ENCODE assay signal across 1 cellular context in the genomic region with DNA sequence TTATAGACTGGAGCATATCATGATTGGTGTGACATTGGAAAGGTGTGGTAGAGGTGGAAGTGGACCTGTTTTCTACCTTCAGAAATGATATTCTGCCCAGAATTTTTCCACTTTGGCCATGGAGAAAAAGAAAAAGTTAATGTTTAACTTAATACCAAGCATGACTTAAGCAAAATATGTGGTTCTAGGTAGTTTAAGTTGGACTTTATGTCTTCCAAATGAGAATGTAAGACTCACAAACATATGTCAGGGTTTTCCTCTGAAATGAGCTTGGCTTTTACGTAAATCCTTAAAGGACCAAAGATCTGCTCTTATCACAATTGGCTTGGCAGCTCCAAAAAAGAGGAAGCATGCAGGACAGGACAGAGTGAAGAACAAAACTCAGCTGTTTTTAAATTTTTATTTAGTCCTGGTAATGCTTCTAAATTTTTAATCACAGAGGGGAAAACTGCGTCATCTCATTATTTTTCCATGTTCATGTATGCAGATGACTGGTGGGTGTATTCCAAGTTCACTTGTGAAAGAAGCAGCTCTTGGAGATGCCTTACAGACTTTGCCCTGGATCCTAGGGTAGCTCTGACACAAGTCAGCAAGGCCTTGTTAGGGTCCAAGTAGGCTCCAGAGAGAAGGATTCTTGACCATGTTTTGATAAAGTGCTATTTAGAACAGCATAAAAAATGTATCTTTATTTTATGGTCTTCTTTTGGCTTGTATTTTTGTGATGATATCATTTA.
TF ChIP-seq lines count a peak whose summit lies in the region.

No MANE protein-coding gene starts in this region.

TF ChIP-seq in HepG2, 621 proteins besides CTCF, POLR2A, EP300 and RAD21 (continued from another document):
- TF ChIP-seq, protein P1, sequence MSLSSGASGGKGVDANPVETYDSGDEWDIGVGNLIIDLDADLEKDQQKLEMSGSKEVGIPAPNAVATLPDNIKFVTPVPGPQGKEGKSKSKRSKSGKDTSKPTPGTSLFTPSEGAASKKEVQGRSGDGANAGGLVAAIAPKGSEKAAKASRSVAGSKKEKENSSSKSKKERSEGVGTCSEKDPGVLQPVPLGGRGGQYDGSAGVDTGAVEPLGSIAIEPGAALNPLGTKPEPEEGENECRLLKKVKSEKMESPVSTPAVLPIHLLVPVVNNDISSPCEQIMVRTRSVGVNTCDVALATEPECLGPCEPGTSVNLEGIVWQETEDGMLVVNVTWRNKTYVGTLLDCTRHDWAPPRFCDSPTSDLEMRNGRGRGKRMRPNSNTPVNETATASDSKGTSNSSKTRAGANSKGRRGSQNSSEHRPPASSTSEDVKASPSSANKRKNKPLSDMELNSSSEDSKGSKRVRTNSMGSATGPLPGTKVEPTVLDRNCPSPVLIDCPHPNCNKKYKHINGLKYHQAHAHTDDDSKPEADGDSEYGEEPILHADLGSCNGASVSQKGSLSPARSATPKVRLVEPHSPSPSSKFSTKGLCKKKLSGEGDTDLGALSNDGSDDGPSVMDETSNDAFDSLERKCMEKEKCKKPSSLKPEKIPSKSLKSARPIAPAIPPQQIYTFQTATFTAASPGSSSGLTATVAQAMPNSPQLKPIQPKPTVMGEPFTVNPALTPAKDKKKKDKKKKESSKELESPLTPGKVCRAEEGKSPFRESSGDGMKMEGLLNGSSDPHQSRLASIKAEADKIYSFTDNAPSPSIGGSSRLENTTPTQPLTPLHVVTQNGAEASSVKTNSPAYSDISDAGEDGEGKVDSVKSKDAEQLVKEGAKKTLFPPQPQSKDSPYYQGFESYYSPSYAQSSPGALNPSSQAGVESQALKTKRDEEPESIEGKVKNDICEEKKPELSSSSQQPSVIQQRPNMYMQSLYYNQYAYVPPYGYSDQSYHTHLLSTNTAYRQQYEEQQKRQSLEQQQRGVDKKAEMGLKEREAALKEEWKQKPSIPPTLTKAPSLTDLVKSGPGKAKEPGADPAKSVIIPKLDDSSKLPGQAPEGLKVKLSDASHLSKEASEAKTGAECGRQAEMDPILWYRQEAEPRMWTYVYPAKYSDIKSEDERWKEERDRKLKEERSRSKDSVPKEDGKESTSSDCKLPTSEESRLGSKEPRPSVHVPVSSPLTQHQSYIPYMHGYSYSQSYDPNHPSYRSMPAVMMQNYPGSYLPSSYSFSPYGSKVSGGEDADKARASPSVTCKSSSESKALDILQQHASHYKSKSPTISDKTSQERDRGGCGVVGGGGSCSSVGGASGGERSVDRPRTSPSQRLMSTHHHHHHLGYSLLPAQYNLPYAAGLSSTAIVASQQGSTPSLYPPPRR (CRISPR knock-in tag; IDR thresholded peaks at IDR 0.05; ENCODE audit: borderline replicate concordance) = no peak
- no peak for TF ChIP-seq ZNF749 (CRISPR knock-in tag; IDR thresholded peaks at IDR 0.05; ENCODE audit: borderline replicate concordance)
- TF ChIP-seq SOX13 (IDR thresholded peaks at IDR 0.05) = no peak
- TF ChIP-seq SOX13 (CRISPR knock-in tag; conservative IDR thresholded peaks at IDR 0.05 in 1 of 2, IDR thresholded peaks at IDR 0.05 in 1 of 2) = peak in 1 of 2 experiments; percentile 45; a peak in 1 of 4 replicates
- TF ChIP-seq ZNF639 (CRISPR knock-in tag; conservative IDR thresholded peaks at IDR 0.05) = no peak
TF ChIP-seq in HepG2: peak in this region for 40.
